ENCODE assay signal across 20 cellular contexts in the genomic region with DNA sequence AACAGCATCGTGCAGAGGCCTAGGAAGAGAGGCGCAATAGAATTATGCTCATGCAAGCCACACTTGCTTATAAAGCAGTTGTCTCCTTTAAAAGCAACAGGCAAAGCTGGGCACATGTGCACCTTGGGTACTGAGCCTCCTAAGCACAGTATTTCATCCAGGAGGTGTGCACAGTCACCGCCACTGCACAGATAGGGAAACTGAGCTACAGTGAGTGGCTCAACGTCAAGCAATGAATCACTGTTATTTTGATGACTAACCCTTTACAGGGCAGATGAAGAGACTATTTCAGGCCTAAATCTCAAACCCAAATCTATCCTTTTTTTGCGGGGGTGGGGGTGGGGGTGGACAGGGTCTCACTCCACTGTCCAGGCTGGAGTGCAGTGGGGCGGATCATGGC.
"Had no signal": no experiment of that assay in that cellular context is flagged by ENCODE, and none has a peak within 500 bp of the region (broad histone marks: within the 10 kb centered on the region; RNA-seq: fewer than 3 reads in every experiment).

No MANE protein-coding gene starts in this region.

- H3K4me3 Mint-ChIP-seq: activated CD4-positive, alpha-beta T cell treated with anti-CD3 and anti-CD28 coated beads, Interleukin-2, amount 10 ng/mL, durations not matched to agents 7 days and 5 days; activated CD8-positive, alpha-beta T cell treated with anti-CD3 and anti-CD28 coated beads for 36 hours; activated naive CD8-positive, alpha-beta T cell treated with anti-CD3 and anti-CD28 coated beads for 36 hours; immature natural killer cell; natural killer cell had no signal

- ATAC-seq: activated CD8-positive, alpha-beta T cell treated with anti-CD3 and anti-CD28 coated beads for 36 hours; natural killer cell had no signal

- H3K27me3 Mint-ChIP-seq: activated CD4-positive, alpha-beta T cell treated with anti-CD3 and anti-CD28 coated beads, Interleukin-2, amount 10 ng/mL, durations not matched to agents 7 days and 5 days; activated CD8-positive, alpha-beta T cell treated with anti-CD3 and anti-CD28 coated beads for 36 hours; activated naive CD8-positive, alpha-beta T cell treated with anti-CD3 and anti-CD28 coated beads for 36 hours had no signal

- H3K4me1 Mint-ChIP-seq: activated CD4-positive, alpha-beta T cell treated with anti-CD3 and anti-CD28 coated beads, Interleukin-2, amount 10 ng/mL, durations not matched to agents 7 days and 5 days; immature natural killer cell; natural killer cell had no signal

- H3K27ac Mint-ChIP-seq: activated CD4-positive, alpha-beta T cell treated with anti-CD3 and anti-CD28 coated beads, Interleukin-2, amount 10 ng/mL, durations not matched to agents 7 days and 5 days; activated CD8-positive, alpha-beta T cell treated with anti-CD3 and anti-CD28 coated beads for 36 hours; activated naive CD8-positive, alpha-beta T cell treated with anti-CD3 and anti-CD28 coated beads for 36 hours; immature natural killer cell; natural killer cell had no signal

- DNase-seq: activated CD4-positive, alpha-beta T cell treated with anti-CD3 and anti-CD28 coated beads, Interleukin-2, amount 10 ng/mL, durations not matched to agents 7 days and 5 days; activated CD4-positive, CD25-positive, alpha-beta regulatory T cell treated with anti-CD3 and anti-CD28 coated beads, Interleukin-2, amount 50 U/mL, for 72 hours; activated CD8-positive, alpha-beta T cell treated with anti-CD3 and anti-CD28 coated beads for 36 hours; activated naive CD4-positive, alpha-beta T cell treated with Interleukin-2 at 50 U/mL for 16 hours; activated naive CD8-positive, alpha-beta T cell treated with anti-CD3 and anti-CD28 coated beads for 36 hours; erythroblast; foreskin melanocyte; immature natural killer cell; left ventricle myocardium inferior; mammary epithelial cell; midbrain; natural killer cell; ovary; stimulated activated CD4-positive, alpha-beta T cell treated with anti-CD3 and anti-CD28 coated beads, Interleukin-2, amount 100 ng/mL, for 48 hours; stimulated activated CD8-positive, alpha-beta memory T cell treated with anti-CD3 and anti-CD28 coated beads, Interleukin-4, amount 100 ng/mL, for 48 hours; stimulated activated naive CD4-positive, alpha-beta T cell; SW 1271; T-helper 2 cell; upper lobe of left lung; WERI-Rb-1 had no signal

- H3K9me3 Mint-ChIP-seq: natural killer cell had no signal
